12 cellular contexts compared by ENCODE assay signal in genomic region chr2:96819876-96820511, GRCh38. TPM values are rescaled to one million over a fixed set of nuclear protein-coding genes. Genes with fewer than 3 reads are reported as not detected.
DNase-seq lines count a peak whose midpoint lies in the region; ATAC-seq, FAIRE-seq and TF ChIP-seq lines count a peak whose summit lies in the region.
"Had no signal": no experiment of that assay in that cellular context is flagged by ENCODE, and none has a peak within 500 bp of the region (broad histone marks: within the 10 kb centered on the region; RNA-seq: fewer than 3 reads in every experiment).

No MANE protein-coding gene starts in this region.

- peak overlapping the region; percentile 100 for H3K4me2 ChIP-seq in DND-41 (ENCODE audit: insufficient read depth, low read length)
- H3K4me2 ChIP-seq in K562 (ENCODE audit: insufficient read depth, low read length) = no peak overlapping the region

- H3K27me3 ChIP-seq in CD4-positive, CD25-positive, alpha-beta regulatory T cell (ENCODE audit: control insufficient read depth, insufficient read depth, low read length) = no peaks in the 10 kb centered on the region
- no peaks in the 10 kb centered on the region for H3K27me3 ChIP-seq in DND-41 (ENCODE audit: insufficient read depth, low read length, poor library complexity)
- H3K27me3 ChIP-seq in K562 (ENCODE audit: control insufficient read depth in 2 of 2, insufficient read depth in 2 of 2, low read length in 2 of 2) = no peaks in the 10 kb centered on the region
- H3K27me3 ChIP-seq: testis had no signal

- ATAC-seq in CD4-positive, CD25-positive, alpha-beta regulatory T cell (ENCODE audit: low read depth in 2 of 2) = no peak
- ATAC-seq in DND-41 (ENCODE audit: insufficient read depth, low read depth) = no peak
- no peak for ATAC-seq in K562
- no peak for ATAC-seq in naive thymus-derived CD8-positive, alpha-beta T cell
- no peak for ATAC-seq in GM18502 (IDR thresholded peaks at IDR 0.05; ENCODE audit: poor library complexity, unreplicated experiment)

- CTCF ChIA-PET in K562 (lab: Yijun Ruan, JAX; ENCODE audit: low intra/inter-chr PET ratio) = no interaction called here

- TF ChIP-seq POLR2A in K562 (conservative IDR thresholded peaks at IDR 0.05) = no peak

- FAIRE-seq in K562 (lab: Jason Lieb, UNC) = no peak
- FAIRE-seq: astrocyte, D721Med, frontal cortex had no signal

- H3K27ac ChIP-seq in CD4-positive, CD25-positive, alpha-beta regulatory T cell (ENCODE audit: insufficient read depth, low read length, poor library complexity, severe bottlenecking) = no peak overlapping the region
- H3K27ac ChIP-seq in DND-41 (ENCODE audit: low read length) (no peak overlapping the region), K562 (ENCODE audit: extremely low read depth, low read depth, low read length) (no peak overlapping the region)
- H3K27ac ChIP-seq: testis had no signal

- H3K4me1 ChIP-seq in CD4-positive, CD25-positive, alpha-beta regulatory T cell (ENCODE audit: control insufficient read depth, insufficient read depth, low read length, poor library complexity, severe bottlenecking) = peaks cover 52% of the 10 kb centered on the region
- H3K4me1 ChIP-seq in DND-41 (ENCODE audit: insufficient read depth, low read length) = peaks cover 47% of the 10 kb centered on the region
- peaks cover 34 to 49% of the 10 kb centered on the region in 2 experiments for H3K4me1 ChIP-seq in K562 (replicated peaks in 1 of 2; ENCODE audit: control insufficient read depth in 2 of 2, insufficient read depth in 2 of 2, low read length in 2 of 2)

- in situ Hi-C loops in K562 (cut with MboI) = no loop called here

- H3K9me3 ChIP-seq in CD4-positive, CD25-positive, alpha-beta regulatory T cell (ENCODE audit: control insufficient read depth in 2 of 2, low read length in 2 of 2) = no peaks in the 10 kb centered on the region
- no peaks in the 10 kb centered on the region for H3K9me3 ChIP-seq in DND-41 (ENCODE audit: insufficient read depth, low read length, severe bottlenecking)
- no peaks in the 10 kb centered on the region for H3K9me3 ChIP-seq in K562 (replicated peaks; ENCODE audit: control insufficient read depth, insufficient read depth, low read depth, low read length)
- H3K9me3 ChIP-seq: testis had no signal

- H3K4me3 Mint-ChIP-seq in CD4-positive, CD25-positive, alpha-beta regulatory T cell = peak overlapping the region; percentile 48 to 96 (median 89)
- peak overlapping the region; percentile 4 to 89 (median 86) for H3K4me3 Mint-ChIP-seq in naive thymus-derived CD8-positive, alpha-beta T cell

- intact Hi-C loops in K562 (cut with micrococcal nuclease) = loop anchor here (5.0 kb wide), 1 partner anchor 58 kb away; the partner anchor contains the start of gene CNNM4

- POLR2A ChIA-PET in K562 (lab: Yijun Ruan, JAX) = interaction anchor here (0.6 to 1.5 kb wide), 5 partner anchors 10 to 96 kb away, joined by 3 to 5 read pairs (median 3); no protein-coding TSS in a partner anchor
- POLR2A ChIA-PET in naive thymus-derived CD8-positive, alpha-beta T cell (lab: Charles Lee) = interaction anchor here (1.0 to 1.7 kb wide), 2 partner anchors 23 to 32 kb away, joined by 4 to 5 read pairs; no protein-coding TSS in a partner anchor

- no peak for DNase-seq in CD4-positive, CD25-positive, alpha-beta regulatory T cell
- DNase-seq in DND-41 = no peak
- DNase-seq in K562 (ENCODE audit: extremely low read depth in 1 of 4, low spot score in 3 of 4) = no peak
- DNase-seq in naive thymus-derived CD8-positive, alpha-beta T cell = peak in 1 of 10 donors; percentile 43
- DNase-seq in NCI-H82 treated with DMSO at 0.1 percent for 48 hours (lab: John Stamatoyannopoulos, UW; ENCODE audit: unreplicated experiment) = no peak
- no peak for DNase-seq in AG08396 (ENCODE audit: low spot score)
- DNase-seq: NCI-H1436 treated with DMSO at 0.1 percent for 48 hours, testis had no signal

- peak overlapping the region; percentile 26 for H3K4me3 ChIP-seq in CD4-positive, CD25-positive, alpha-beta regulatory T cell (ENCODE audit: low read depth, low read length)
- 0 out of 4 replicates have a peak overlapping the region, but pooled peaks of 1 of the 2 experiments have one; percentile 2 for H3K4me3 ChIP-seq in DND-41 (ENCODE audit: low read depth in 1 of 2, low read length in 2 of 2)
- H3K4me3 ChIP-seq in K562 = no peak overlapping the region
- H3K4me3 ChIP-seq: testis had no signal

- no peaks in the 10 kb centered on the region for H3K27me3 Mint-ChIP-seq in CD4-positive, CD25-positive, alpha-beta regulatory T cell
- H3K27me3 Mint-ChIP-seq in naive thymus-derived CD8-positive, alpha-beta T cell = no peaks in the 10 kb centered on the region

- 85% methylated on average over 12 of the region's 12 CpGs for WGBS in K562 (ENCODE audit: insufficient coverage, low coverage, missing lambda C conversion rate)

- H3K9me3 Mint-ChIP-seq in CD4-positive, CD25-positive, alpha-beta regulatory T cell = no peaks in the 10 kb centered on the region
- no peaks in the 10 kb centered on the region for H3K9me3 Mint-ChIP-seq in naive thymus-derived CD8-positive, alpha-beta T cell

- H3K79me2 ChIP-seq in DND-41 (ENCODE audit: insufficient read depth, low read length) (peaks cover 82% of the 10 kb centered on the region), K562 (ENCODE audit: control insufficient read depth, insufficient read depth, low read length) (peaks cover 53% of the 10 kb centered on the region)

- TF ChIP-seq EP300 in K562 (IDR thresholded peaks at IDR 0.05; ENCODE audit: low read length) = no peak

- peak overlapping the region; percentile 51 to 79 (median 69) for H3K27ac Mint-ChIP-seq in CD4-positive, CD25-positive, alpha-beta regulatory T cell
- H3K27ac Mint-ChIP-seq in naive thymus-derived CD8-positive, alpha-beta T cell = peak overlapping the region; percentile 12 to 83 (median 50)

- H2AFZ ChIP-seq in DND-41 (ENCODE audit: low read depth, low read length) (no peak overlapping the region), K562 (ENCODE audit: low read depth, low read length) (no peak overlapping the region)

- peaks cover 21% of the 10 kb centered on the region for H3K9me1 ChIP-seq in K562 (ENCODE audit: control insufficient read depth, insufficient read depth, low read length)

- peaks cover 8% of the 10 kb centered on the region for H3K36me3 Mint-ChIP-seq in CD4-positive, CD25-positive, alpha-beta regulatory T cell
- peaks cover 0 to 40% (median 0%) of the 10 kb centered on the region in 3 donors for H3K36me3 Mint-ChIP-seq in naive thymus-derived CD8-positive, alpha-beta T cell

- H4K20me1 ChIP-seq in DND-41 (ENCODE audit: insufficient read depth, low read length) (peaks cover 71% of the 10 kb centered on the region), K562 (replicated peaks; ENCODE audit: control insufficient read depth, insufficient read depth, low read length) (peaks cover 45% of the 10 kb centered on the region)

- TF ChIP-seq CTCF in DND-41 (IDR thresholded peaks at IDR 0.05; ENCODE audit: borderline replicate concordance, extremely low read depth, low read length, poor library complexity, severe bottlenecking) = peak; percentile 28
- TF ChIP-seq CTCF in K562 (IDR thresholded peaks at IDR 0.05 in 2 of 3, conservative IDR thresholded peaks at IDR 0.05 in 1 of 3; ENCODE audit: insufficient read depth in 2 of 3, low read depth in 1 of 3, low read length in 3 of 3) = 0 out of 6 replicates have a peak, but pooled peaks of 1 of the 3 experiments have one; percentile 1

- H3K4me1 Mint-ChIP-seq in CD4-positive, CD25-positive, alpha-beta regulatory T cell = peaks cover 25 to 68% (median 54%) of the 10 kb centered on the region in 4 donors
- peaks cover 33 to 70% (median 57%) of the 10 kb centered on the region in 4 donors for H3K4me1 Mint-ChIP-seq in naive thymus-derived CD8-positive, alpha-beta T cell

- BruUV-seq in K562 (replicated peaks; lab: Mats Ljungman, UMichigan) = no TSS peak

- H3K9ac ChIP-seq in DND-41 (ENCODE audit: low read depth, low read length) (0 out of 2 replicates have a peak overlapping the region, but pooled peaks have one; percentile 87), K562 (ENCODE audit: insufficient read depth in 1 of 2, low read depth in 2 of 2, low read length in 2 of 2) (peak overlapping the region in 1 of 2 experiments; percentile 31; a peak in 1 of 4 replicates)

- no peak for TF ChIP-seq RAD21 in K562 (CRISPR knock-in tag; conservative IDR thresholded peaks at IDR 0.05 in 1 of 2, IDR thresholded peaks at IDR 0.05 in 1 of 2)

- peaks cover 26% of the 10 kb centered on the region for H3K36me3 ChIP-seq in CD4-positive, CD25-positive, alpha-beta regulatory T cell (ENCODE audit: control insufficient read depth, insufficient read depth, low read length)
- peaks cover 62% of the 10 kb centered on the region for H3K36me3 ChIP-seq in DND-41 (ENCODE audit: insufficient read depth, low read length)
- peaks cover 50% of the 10 kb centered on the region for H3K36me3 ChIP-seq in K562 (ENCODE audit: control insufficient read depth, insufficient read depth, low read length)

RNA-seq across cellular contexts. Expression of gene CNNM3, which starts 3.9 kb away (rescaled TPM):
- total RNA-seq in CD4-positive, CD25-positive, alpha-beta regulatory T cell = 33.1 TPM
- polyA plus RNA-seq in CD4-positive, CD25-positive, alpha-beta regulatory T cell = 10 to 100 TPM in 2 of 4 donors, 1 to 10 TPM in 2; 4.9 to 14.0 (median 7.9) TPM
- total RNA-seq in K562 (2011; cell fraction: chromatin; rRNA removed; ENCODE audit: low replicate concordance) = 36.0 and 91.8 TPM in 2 replicates
- 60.5 and 68.7 TPM in 2 replicates for total RNA-seq in K562 (2011; cell fraction: nucleolus; rRNA removed)
- 54.1 and 60.8 TPM in 2 replicates for total RNA-seq in K562 (2011; cell fraction: nucleoplasm; rRNA removed)
- total RNA-seq in K562 (2014; rRNA removed) = 6.0 and 7.7 TPM in 2 replicates
- total RNA-seq in K562 (2014; rRNA removed; fragmentation: Illumina TruSeq; extraction: Trizol) = 4.5 and 6.5 TPM in 2 replicates
- 5.6 and 7.6 TPM in 2 replicates for total RNA-seq in K562 (2015; rRNA removed; fragmentation: Illumina TruSeq; extraction: Trizol)
- 16.9 TPM in 2 replicates for total RNA-seq in K562 (2021)
- polyA plus RNA-seq in K562 (2011; rRNA removed) = 5.7 and 10.6 TPM in 2 replicates
- 10.7 and 16.0 TPM in 2 replicates for polyA plus RNA-seq in K562 (2011; cell fraction: cytosol; rRNA removed)
- 25.5 and 35.7 TPM in 2 replicates for polyA plus RNA-seq in K562 (2011; cell fraction: nucleus; rRNA removed)
- 11.7 and 15.0 TPM in 2 replicates for polyA plus RNA-seq in K562 (2012)
- 11.7 and 11.8 TPM in 2 replicates for polyA plus RNA-seq in K562 (2014; fragmentation: Illumina TruSeq; extraction: Trizol)
- polyA plus RNA-seq in K562 (2014; fragmentation: Nextera tagmentation; extraction: Ambion mirVana) = 1 to 10 TPM; 1.4 to 1.6 TPM
- 7.1 and 9.9 TPM in 2 replicates for polyA plus RNA-seq in K562 (2014; rRNA removed)
- 12.8 and 16.0 TPM in 2 replicates for polyA minus RNA-seq in K562 (2011; rRNA and poly(A)+ RNA removed)
- 15.2 and 25.2 TPM in 2 replicates for polyA minus RNA-seq in K562 (2011; cell fraction: cytosol; rRNA and poly(A)+ RNA removed)
- 15.1 and 17.1 TPM in 2 replicates for polyA minus RNA-seq in K562 (2011; cell fraction: nucleus; rRNA and poly(A)+ RNA removed)
- 10 to 100 TPM; 40.0 to 41.1 TPM for total RNA-seq in naive thymus-derived CD8-positive, alpha-beta T cell
- 10 to 100 TPM in 2 of 3 donors, 1 to 10 TPM in 1; 2.8 to 12.0 (median 11.4) TPM for polyA plus RNA-seq in naive thymus-derived CD8-positive, alpha-beta T cell

RNA-seq across cellular contexts. Expression of gene ANKRD23, which starts 23.8 kb away (rescaled TPM):
- 16.4 TPM for total RNA-seq in CD4-positive, CD25-positive, alpha-beta regulatory T cell
- 1 to 10 TPM in 1 of 4 donors, under 1 TPM in 3; 0.68 to 1.1 (median 0.90) TPM for polyA plus RNA-seq in CD4-positive, CD25-positive, alpha-beta regulatory T cell
- 20.7 and 42.5 TPM in 2 replicates for total RNA-seq in K562 (2011; cell fraction: chromatin; rRNA removed; ENCODE audit: low replicate concordance)
- 27.0 and 27.3 TPM in 2 replicates for total RNA-seq in K562 (2011; cell fraction: nucleolus; rRNA removed)
- total RNA-seq in K562 (2011; cell fraction: nucleoplasm; rRNA removed) = 19.0 and 21.1 TPM in 2 replicates
- 2.7 and 3.1 TPM in 2 replicates for total RNA-seq in K562 (2014; rRNA removed)
- 1.8 and 2.0 TPM in 2 replicates for total RNA-seq in K562 (2014; rRNA removed; fragmentation: Illumina TruSeq; extraction: Trizol)
- total RNA-seq in K562 (2015; rRNA removed; fragmentation: Illumina TruSeq; extraction: Trizol) = 2.9 and 4.5 TPM in 2 replicates
- 2.8 and 4.1 TPM in 2 replicates for total RNA-seq in K562 (2021)
- polyA plus RNA-seq in K562 (2011; rRNA removed) = 4.8 and 7.5 TPM in 2 replicates
- polyA plus RNA-seq in K562 (2011; cell fraction: cytosol; rRNA removed) = 2.9 and 5.5 TPM in 2 replicates
- polyA plus RNA-seq in K562 (2011; cell fraction: nucleus; rRNA removed) = 40.8 and 73.8 TPM in 2 replicates
- polyA plus RNA-seq in K562 (2012) = 3.4 and 10.6 TPM in 2 replicates
- polyA plus RNA-seq in K562 (2014; fragmentation: Illumina TruSeq; extraction: Trizol) = 2.7 and 3.1 TPM in 2 replicates
- under 1 TPM; 0.32 to 0.34 TPM for polyA plus RNA-seq in K562 (2014; fragmentation: Nextera tagmentation; extraction: Ambion mirVana)
- 4.5 and 5.8 TPM in 2 replicates for polyA plus RNA-seq in K562 (2014; rRNA removed)
- polyA minus RNA-seq in K562 (2011; rRNA and poly(A)+ RNA removed) = 1.2 and 2.2 TPM in 2 replicates
- 0.95 and 2.6 TPM in 2 replicates for polyA minus RNA-seq in K562 (2011; cell fraction: cytosol; rRNA and poly(A)+ RNA removed)
- 6.3 and 6.9 TPM in 2 replicates for polyA minus RNA-seq in K562 (2011; cell fraction: nucleus; rRNA and poly(A)+ RNA removed)
- total RNA-seq in naive thymus-derived CD8-positive, alpha-beta T cell = 10 to 100 TPM; 13.1 to 16.2 TPM
- polyA plus RNA-seq in naive thymus-derived CD8-positive, alpha-beta T cell = under 1 TPM; 0.15 to 0.57 (median 0.27) TPM

RNA-seq across cellular contexts. Expression of gene ANKRD39, which starts 37.8 kb away (rescaled TPM):
- 31.9 TPM for total RNA-seq in CD4-positive, CD25-positive, alpha-beta regulatory T cell
- 10 to 100 TPM; 30.2 to 44.4 (median 37.6) TPM for polyA plus RNA-seq in CD4-positive, CD25-positive, alpha-beta regulatory T cell
- total RNA-seq in K562 (2011; cell fraction: chromatin; rRNA removed; ENCODE audit: low replicate concordance) = 39.7 and 71.7 TPM in 2 replicates
- total RNA-seq in K562 (2011; cell fraction: nucleolus; rRNA removed) = 42.2 and 44.1 TPM in 2 replicates
- total RNA-seq in K562 (2011; cell fraction: nucleoplasm; rRNA removed) = 34.4 and 37.9 TPM in 2 replicates
- total RNA-seq in K562 (2014; rRNA removed) (33.1 and 50.4 TPM in 2 replicates), K562 (2014; rRNA removed; fragmentation: Illumina TruSeq; extraction: Trizol) (5.7 and 8.2 TPM in 2 replicates), K562 (2015; rRNA removed; fragmentation: Illumina TruSeq; extraction: Trizol) (21.2 and 21.9 TPM in 2 replicates), K562 (2021) (29.8 and 31.2 TPM in 2 replicates)
- polyA plus RNA-seq in K562 (2011; rRNA removed) (23.8 and 33.3 TPM in 2 replicates), K562 (2014; fragmentation: Illumina TruSeq; extraction: Trizol) (15.0 and 22.7 TPM in 2 replicates), K562 (2014; fragmentation: Nextera tagmentation; extraction: Ambion mirVana) (10 to 100 TPM; 16.7 to 26.0 TPM), K562 (2014; rRNA removed) (28.1 and 48.3 TPM in 2 replicates)
- polyA plus RNA-seq in K562 (2011; cell fraction: cytosol; rRNA removed) = 27.1 and 60.5 TPM in 2 replicates
- polyA plus RNA-seq in K562 (2011; cell fraction: nucleus; rRNA removed) = 58.3 and 92.0 TPM in 2 replicates
- polyA plus RNA-seq in K562 (2012) = 28.4 and 31.7 TPM in 2 replicates
- polyA minus RNA-seq in K562 (2011; rRNA and poly(A)+ RNA removed) = 6.6 and 8.9 TPM in 2 replicates
- 7.1 and 9.9 TPM in 2 replicates for polyA minus RNA-seq in K562 (2011; cell fraction: cytosol; rRNA and poly(A)+ RNA removed)
- polyA minus RNA-seq in K562 (2011; cell fraction: nucleus; rRNA and poly(A)+ RNA removed) = 15.1 and 21.2 TPM in 2 replicates
- 10 to 100 TPM; 13.5 to 14.2 TPM for total RNA-seq in naive thymus-derived CD8-positive, alpha-beta T cell
- polyA plus RNA-seq in naive thymus-derived CD8-positive, alpha-beta T cell = 10 to 100 TPM; 12.2 to 18.7 (median 16.2) TPM

RNA-seq across cellular contexts. Expression of gene SEMA4C, which starts 49.9 kb away (rescaled TPM):
- 23.3 TPM for total RNA-seq in CD4-positive, CD25-positive, alpha-beta regulatory T cell
- polyA plus RNA-seq in CD4-positive, CD25-positive, alpha-beta regulatory T cell = 1 to 10 TPM; 1.3 to 3.1 (median 2.2) TPM
- total RNA-seq in K562 (2011; cell fraction: chromatin; rRNA removed; ENCODE audit: low replicate concordance) = 229 and 466 TPM in 2 replicates
- total RNA-seq in K562 (2011; cell fraction: nucleolus; rRNA removed) = 309 and 326 TPM in 2 replicates
- 244 and 282 TPM in 2 replicates for total RNA-seq in K562 (2011; cell fraction: nucleoplasm; rRNA removed)
- 28.8 and 35.6 TPM in 2 replicates for total RNA-seq in K562 (2014; rRNA removed)
- 7.3 and 9.5 TPM in 2 replicates for total RNA-seq in K562 (2014; rRNA removed; fragmentation: Illumina TruSeq; extraction: Trizol)
- total RNA-seq in K562 (2015; rRNA removed; fragmentation: Illumina TruSeq; extraction: Trizol) = 23.9 and 24.6 TPM in 2 replicates
- 45.2 and 54.4 TPM in 2 replicates for total RNA-seq in K562 (2021)
- 59.7 and 110 TPM in 2 replicates for polyA plus RNA-seq in K562 (2011; rRNA removed)
- 50.2 and 68.3 TPM in 2 replicates for polyA plus RNA-seq in K562 (2011; cell fraction: cytosol; rRNA removed)
- 313 and 392 TPM in 2 replicates for polyA plus RNA-seq in K562 (2011; cell fraction: nucleus; rRNA removed)
- 39.1 and 59.5 TPM in 2 replicates for polyA plus RNA-seq in K562 (2012)
- polyA plus RNA-seq in K562 (2014; fragmentation: Illumina TruSeq; extraction: Trizol) = 21.8 and 29.4 TPM in 2 replicates
- polyA plus RNA-seq in K562 (2014; fragmentation: Nextera tagmentation; extraction: Ambion mirVana) = under 1 TPM; 0.32 to 0.89 TPM
- polyA plus RNA-seq in K562 (2014; rRNA removed) = 35.5 and 36.2 TPM in 2 replicates
- polyA minus RNA-seq in K562 (2011; rRNA and poly(A)+ RNA removed) = 56.4 and 73.7 TPM in 2 replicates
- polyA minus RNA-seq in K562 (2011; cell fraction: cytosol; rRNA and poly(A)+ RNA removed) = 58.2 and 59.2 TPM in 2 replicates
- 58.7 and 72.1 TPM in 2 replicates for polyA minus RNA-seq in K562 (2011; cell fraction: nucleus; rRNA and poly(A)+ RNA removed)
- 10 to 100 TPM; 35.6 to 38.6 TPM for total RNA-seq in naive thymus-derived CD8-positive, alpha-beta T cell
- 1 to 10 TPM; 1.9 to 2.8 (median 2.2) TPM for polyA plus RNA-seq in naive thymus-derived CD8-positive, alpha-beta T cell

RNA-seq across cellular contexts. Expression of gene CNNM4, which starts 59.3 kb away (rescaled TPM):
- 11.2 TPM for total RNA-seq in CD4-positive, CD25-positive, alpha-beta regulatory T cell
- polyA plus RNA-seq in CD4-positive, CD25-positive, alpha-beta regulatory T cell = 1 to 10 TPM in 3 of 4 donors, under 1 TPM in 1; 0.98 to 3.2 (median 2.6) TPM
- 10.6 and 25.3 TPM in 2 replicates for total RNA-seq in K562 (2011; cell fraction: chromatin; rRNA removed; ENCODE audit: low replicate concordance)
- total RNA-seq in K562 (2011; cell fraction: nucleolus; rRNA removed) = 20.0 and 21.7 TPM in 2 replicates
- total RNA-seq in K562 (2011; cell fraction: nucleoplasm; rRNA removed) = 17.5 and 21.4 TPM in 2 replicates
- total RNA-seq in K562 (2014; rRNA removed) = 2.5 and 3.4 TPM in 2 replicates
- 2.3 and 2.7 TPM in 2 replicates for total RNA-seq in K562 (2014; rRNA removed; fragmentation: Illumina TruSeq; extraction: Trizol)
- 2.8 TPM in 2 replicates for total RNA-seq in K562 (2015; rRNA removed; fragmentation: Illumina TruSeq; extraction: Trizol)
- 6.3 and 6.7 TPM in 2 replicates for total RNA-seq in K562 (2021)
- polyA plus RNA-seq in K562 (2011; rRNA removed) = 3.4 and 6.5 TPM in 2 replicates
- 5.1 and 5.7 TPM in 2 replicates for polyA plus RNA-seq in K562 (2011; cell fraction: cytosol; rRNA removed)
- 7.6 and 8.7 TPM in 2 replicates for polyA plus RNA-seq in K562 (2011; cell fraction: nucleus; rRNA removed)
- 3.6 and 5.0 TPM in 2 replicates for polyA plus RNA-seq in K562 (2012)
- polyA plus RNA-seq in K562 (2014; fragmentation: Illumina TruSeq; extraction: Trizol) = 5.4 and 5.8 TPM in 2 replicates
- polyA plus RNA-seq in K562 (2014; fragmentation: Nextera tagmentation; extraction: Ambion mirVana) = 1 to 10 TPM in 1 of 2 experiments, under 1 TPM in 1; 0.96 to 1.4 TPM
- 3.0 and 3.7 TPM in 2 replicates for polyA plus RNA-seq in K562 (2014; rRNA removed)
- polyA minus RNA-seq in K562 (2011; rRNA and poly(A)+ RNA removed) = 6.3 and 7.3 TPM in 2 replicates
- polyA minus RNA-seq in K562 (2011; cell fraction: cytosol; rRNA and poly(A)+ RNA removed) = 5.7 and 8.8 TPM in 2 replicates
- 3.6 and 6.0 TPM in 2 replicates for polyA minus RNA-seq in K562 (2011; cell fraction: nucleus; rRNA and poly(A)+ RNA removed)
- total RNA-seq in naive thymus-derived CD8-positive, alpha-beta T cell = 1 to 10 TPM; 4.5 to 4.9 TPM
- polyA plus RNA-seq in naive thymus-derived CD8-positive, alpha-beta T cell = 1 to 10 TPM in 2 of 3 donors, under 1 TPM in 1; 0.63 to 2.2 (median 1.3) TPM
